ENCODE assay signal across 10 cellular contexts in genomic region chr6:136719280-136720044, GRCh38.
DNase-seq lines count a peak whose midpoint lies in the region; ATAC-seq, FAIRE-seq and TF ChIP-seq lines count a peak whose summit lies in the region.
"Had no signal": no experiment of that assay in that cellular context is flagged by ENCODE, and none has a peak within 500 bp of the region (broad histone marks: within the 10 kb centered on the region; RNA-seq: fewer than 3 reads in every experiment).

No MANE protein-coding gene starts in this region.

- H3K27ac ChIP-seq in left ventricle myocardium inferior (replicated peaks) (peak overlapping the region; percentile 79), GM12878 (ENCODE audit: control insufficient read depth, insufficient read depth) (peak overlapping the region; percentile 97), SK-N-SH (ENCODE audit: low read depth in 2 of 2, low read length in 1 of 2) (no peak overlapping the region)

- H3K27me3 ChIP-seq in left ventricle myocardium inferior (ENCODE audit: low read depth), result no peaks in the 10 kb centered on the region
- H3K27me3 ChIP-seq in GM12878 (replicated peaks in 1 of 2; ENCODE audit: control insufficient read depth in 2 of 2, insufficient read depth in 2 of 2, low read length in 1 of 2), result no peaks in the 10 kb centered on the region
- no peaks in the 10 kb centered on the region for H3K27me3 ChIP-seq in SK-N-SH (ENCODE audit: insufficient read depth)

- peaks cover 10% of the 10 kb centered on the region for H3K9me3 ChIP-seq in left ventricle myocardium inferior (replicated peaks)
- no peaks in the 10 kb centered on the region; the same call in 1 of the 3 replicates for H3K9me3 ChIP-seq in GM12878 (replicated peaks; ENCODE audit: control insufficient read depth, insufficient read depth, low read length)
- no peaks in the 10 kb centered on the region for H3K9me3 ChIP-seq in SK-N-SH

- H3K9me3 Mint-ChIP-seq in naive thymus-derived CD8-positive, alpha-beta T cell, result peaks cover 0 to 3% (median 0%) of the 10 kb centered on the region in 9 donors

- intact Hi-C loops in left ventricle myocardium inferior (cut with micrococcal nuclease) (no loop called here), Right ventricle myocardium superior (cut with DNase I) (no loop called here), GM12878 (cut with micrococcal nuclease; ENCODE audit: unreplicated experiment) (loop anchor here (1.0 kb wide), 4 partner anchors 32 to 72 kb away; no protein-coding TSS in a partner anchor)

- RAD21 ChIA-PET in GM12878 (lab: Charles Lee; ENCODE audit: unreplicated experiment), result interaction anchor here (0.6 to 14.4 kb wide), 17 partner anchors 8 to 375 kb away, joined by 3 to 405 read pairs (median 10); partner anchors contain the start of genes MAP3K5 and PEX7

- TF ChIP-seq POLR2A in GM12878 (IDR thresholded peaks at IDR 0.05; ENCODE audit: low read depth, low read length), result no peak; the same call in 1 of the 2 replicates

- H3K36me3 Mint-ChIP-seq in naive thymus-derived CD8-positive, alpha-beta T cell, result peaks cover 3 to 11% (median 7%) of the 10 kb centered on the region in 3 donors

- ATAC-seq in Right ventricle myocardium superior (ENCODE audit: poor library complexity), result no peak
- peak; percentile 42 for ATAC-seq in HG03066 (IDR thresholded peaks at IDR 0.05; ENCODE audit: low read depth, unreplicated experiment)
- peak; percentile 56 for ATAC-seq in GM12878
- ATAC-seq in naive thymus-derived CD8-positive, alpha-beta T cell, result no peak

- POLR2A ChIA-PET in GM12878 (lab: Charles Lee) (interaction anchor here (1.0 to 10.5 kb wide), 10 partner anchors 9 to 75 kb away, joined by 3 to 265 read pairs (median 11); partner anchors contain the start of gene MAP3K5), SK-N-SH (lab: Yijun Ruan, JAX) (interaction anchor here (0.5 to 1.8 kb wide), 2 partner anchors 49 to 72 kb away, joined by 3 to 5 read pairs; partner anchors contain the start of gene MAP3K5)
- POLR2A ChIA-PET in naive thymus-derived CD8-positive, alpha-beta T cell (lab: Charles Lee), result no interaction called here

- SMC1A ChIA-PET in GM12878 (lab: Charles Lee; ENCODE audit: uncharacterized antibody, unreplicated experiment), result interaction anchor here (0.8 to 20.2 kb wide), 13 partner anchors 7 to 126 kb away, joined by 3 to 446 read pairs (median 28); partner anchors contain the start of gene MAP3K5

- peaks cover 35% of the 10 kb centered on the region for H3K4me1 ChIP-seq in left ventricle myocardium inferior
- H3K4me1 ChIP-seq in GM12878 (ENCODE audit: control insufficient read depth, insufficient read depth, low read length), result peaks cover 46% of the 10 kb centered on the region
- H3K4me1 ChIP-seq in SK-N-SH (ENCODE audit: control insufficient read depth in 1 of 2, insufficient read depth in 2 of 2, low read depth in 1 of 2, low read length in 1 of 2), result peaks cover 0 to 6% of the 10 kb centered on the region in 2 experiments; a peak in 1 of 4 replicates

- no peaks in the 10 kb centered on the region for H3K27me3 Mint-ChIP-seq in naive thymus-derived CD8-positive, alpha-beta T cell

- peak overlapping the region in 1 of 10 donors; percentile 55 for H3K27ac Mint-ChIP-seq in naive thymus-derived CD8-positive, alpha-beta T cell

- peak; percentile 13 for FAIRE-seq in GM12878 (lab: Jason Lieb, UNC)

- DNase-seq in left ventricle myocardium inferior (no peak), Right ventricle myocardium superior (no peak), GM12878 (ENCODE audit: low read depth, low spot score) (peak; percentile 90), SK-N-SH (no peak), GDM1 (lab: John Stamatoyannopoulos, UW) (no peak), DMS 273 treated with DMSO at 0.1 percent for 48 hours (lab: John Stamatoyannopoulos, UW) (no peak)
- DNase-seq in naive thymus-derived CD8-positive, alpha-beta T cell, result no peak
- DNase-seq: activated CD4-positive, alpha-beta T cell treated with anti-CD3 and anti-CD28 coated beads for 4 hours; COR-L47 had no signal

- no peaks in the 10 kb centered on the region for H3K9me2 ChIP-seq in SK-N-SH

- H3K4me3 ChIP-seq in left ventricle myocardium inferior, result no peak overlapping the region
- H3K4me3 ChIP-seq in GM12878, result peak overlapping the region; percentile 43; the same call in 1 of the 2 replicates
- H3K4me3 ChIP-seq in SK-N-SH (ENCODE audit: low read depth in 2 of 2, low read length in 1 of 2), result no peak overlapping the region

- H3K9ac ChIP-seq in GM12878 (ENCODE audit: control insufficient read depth, insufficient read depth, low read length) (peak overlapping the region; percentile 76), SK-N-SH (no peak overlapping the region)

- in situ Hi-C loops in GM12878 (cut with MboI), result loop anchor here (5.0 kb wide), 1 partner anchor 68 kb away; no protein-coding TSS in a partner anchor

- H3K4me1 Mint-ChIP-seq in naive thymus-derived CD8-positive, alpha-beta T cell, result peaks cover 4 to 58% (median 9%) of the 10 kb centered on the region in 4 donors

- peak overlapping the region; percentile 84 for H3K4me2 ChIP-seq in GM12878 (ENCODE audit: control insufficient read depth, insufficient read depth)
- H3K4me2 ChIP-seq in SK-N-SH, result no peak overlapping the region

- TF ChIP-seq EP300 in GM12878 (IDR thresholded peaks at IDR 0.05; ENCODE audit: borderline replicate concordance in 1 of 2, control insufficient read depth in 1 of 2, low read depth in 2 of 2, low read length in 2 of 2) (0 out of 4 replicates have a peak, but pooled peaks of 1 of the 2 experiments have one; percentile 26), SK-N-SH (IDR thresholded peaks at IDR 0.05; ENCODE audit: borderline replicate concordance in 1 of 2, low read depth in 1 of 2, low read length in 1 of 2) (no peak)

- no peaks in the 10 kb centered on the region for H4K20me1 ChIP-seq in GM12878 (ENCODE audit: control insufficient read depth, insufficient read depth)
- no peaks in the 10 kb centered on the region for H4K20me1 ChIP-seq in SK-N-SH (ENCODE audit: insufficient read depth)

- 2% methylated on average over 2 of the region's 2 CpGs for WGBS in GM12878 (ENCODE audit: insufficient coverage, insufficient replicate concordance, low lambda C conversion rate, missing lambda C conversion rate)
- 80% methylated on average over 2 of the region's 2 CpGs for WGBS in SK-N-SH (ENCODE audit: low lambda C conversion rate)

- TF ChIP-seq RAD21 in GM12878 (IDR thresholded peaks at IDR 0.05; ENCODE audit: insufficient read depth, low read depth, low read length), result 0 out of 2 replicates have a peak, but pooled peaks have one; percentile 18
- TF ChIP-seq RAD21 in SK-N-SH (IDR thresholded peaks at IDR 0.05; ENCODE audit: low read length), result no peak

- H3F3A ChIP-seq in SK-N-SH (replicated peaks; ENCODE audit: insufficient read depth), result peaks cover 3% of the 10 kb centered on the region

- H3K79me2 ChIP-seq in GM12878 (ENCODE audit: control insufficient read depth, insufficient read depth, low read length), result peaks cover 82% of the 10 kb centered on the region
- no peaks in the 10 kb centered on the region for H3K79me2 ChIP-seq in SK-N-SH (ENCODE audit: insufficient read depth)

- no TSS peak for BruUV-seq in GM12878 (replicated peaks; lab: Mats Ljungman, UMichigan)

- H3K4me3 Mint-ChIP-seq in naive thymus-derived CD8-positive, alpha-beta T cell, result peak overlapping the region in 1 of 10 donors; percentile 1

- TF ChIP-seq CTCF in left ventricle myocardium inferior (IDR thresholded peaks at IDR 0.05; ENCODE audit: borderline replicate concordance) (no peak), GM12878 (IDR thresholded peaks at IDR 0.05 in 2 of 3, conservative IDR thresholded peaks at IDR 0.05 in 1 of 3; ENCODE audit: control insufficient read depth in 2 of 3, extremely low read depth in 1 of 3, insufficient read depth in 1 of 3, low read depth in 3 of 3, low read length in 3 of 3) (no peak), SK-N-SH (IDR thresholded peaks at IDR 0.05) (no peak)

- H2AFZ ChIP-seq in GM12878 (ENCODE audit: control insufficient read depth, low read depth, low read length), result no peak overlapping the region
- H2AFZ ChIP-seq in SK-N-SH (ENCODE audit: low read depth), result no peak overlapping the region

- no peaks in the 10 kb centered on the region for H3K36me3 ChIP-seq in left ventricle myocardium inferior
- H3K36me3 ChIP-seq in GM12878 (ENCODE audit: control insufficient read depth in 2 of 2, insufficient read depth in 2 of 2, low read length in 1 of 2), result peaks cover 0 to 10% of the 10 kb centered on the region in 2 experiments; a peak in 3 of 4 replicates
- H3K36me3 ChIP-seq in SK-N-SH (replicated peaks in 1 of 2; ENCODE audit: control insufficient read depth in 1 of 2, insufficient read depth in 2 of 2, low read length in 1 of 2), result peaks cover 0 to 3% of the 10 kb centered on the region in 2 experiments

- CTCF ChIA-PET in GM12878 (lab: Yijun Ruan, JAX), result interaction anchor here (1.0 to 7.9 kb wide), 13 partner anchors 9 to 78 kb away, joined by 3 to 136 read pairs (median 8); partner anchors contain the start of gene MAP3K5
- CTCF ChIA-PET in SK-N-SH (lab: Yijun Ruan, JAX), result interaction anchor here (0.9 to 2.5 kb wide), 5 partner anchors 8 to 73 kb away, joined by 3 to 12 read pairs (median 5); partner anchors contain the start of gene MAP3K5

TF ChIP-seq in GM12878, 131 proteins besides CTCF, POLR2A, EP300 and RAD21 (continues in another document):
- no peak for TF ChIP-seq JUND (IDR thresholded peaks at IDR 0.05; ENCODE audit: low read depth, low read length)
- TF ChIP-seq, protein P1, sequence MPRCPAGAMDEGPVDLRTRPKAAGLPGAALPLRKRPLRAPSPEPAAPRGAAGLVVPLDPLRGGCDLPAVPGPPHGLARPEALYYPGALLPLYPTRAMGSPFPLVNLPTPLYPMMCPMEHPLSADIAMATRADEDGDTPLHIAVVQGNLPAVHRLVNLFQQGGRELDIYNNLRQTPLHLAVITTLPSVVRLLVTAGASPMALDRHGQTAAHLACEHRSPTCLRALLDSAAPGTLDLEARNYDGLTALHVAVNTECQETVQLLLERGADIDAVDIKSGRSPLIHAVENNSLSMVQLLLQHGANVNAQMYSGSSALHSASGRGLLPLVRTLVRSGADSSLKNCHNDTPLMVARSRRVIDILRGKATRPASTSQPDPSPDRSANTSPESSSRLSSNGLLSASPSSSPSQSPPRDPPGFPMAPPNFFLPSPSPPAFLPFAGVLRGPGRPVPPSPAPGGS (IDR thresholded peaks at IDR 0.05; ENCODE audit: borderline replicate concordance, insufficient read depth, low read depth, low read length, poor library complexity, severe bottlenecking), result peak; percentile 95

TF ChIP-seq in SK-N-SH, 30 proteins besides CTCF, POLR2A, EP300 and RAD21 (continues in another document):
- TF ChIP-seq GATA2 (CRISPR knock-in tag; IDR thresholded peaks at IDR 0.05) (no peak), TAF1 (IDR thresholded peaks at IDR 0.05; ENCODE audit: borderline replicate concordance, low read depth, low read length) (no peak)

Comparison
In these comparisons a context has a peak if more than half of its experiments do, and no peak if none do; other contexts are left out.
1. H3K27ac ChIP-seq: peak in left ventricle myocardium inferior (single experiment) and GM12878 (single experiment); none in SK-N-SH (0 of 2).
2. ATAC-seq: peak in HG03066 (single experiment) and GM12878 (single experiment); none in Right ventricle myocardium superior (single experiment) and naive thymus-derived CD8-positive, alpha-beta T cell (0 of 2).